ENCODE assay signal across 27 cellular contexts in genomic region chr14:57049848-57050247, GRCh38.
"Had no signal": no experiment of that assay in that cellular context is flagged by ENCODE, and none has a peak within 500 bp of the region (broad histone marks: within the 10 kb centered on the region; RNA-seq: fewer than 3 reads in every experiment).

No MANE protein-coding gene starts in this region.

- DNase-seq: activated CD4-positive, alpha-beta memory T cell treated with anti-CD3 and anti-CD28 coated beads for 36 hours; activated CD4-positive, alpha-beta T cell treated with anti-CD3 and anti-CD28 coated beads for 36 hours; activated CD4-positive, alpha-beta T cell treated with anti-CD3 and anti-CD28 coated beads, Interleukin-2, amount 10 ng/mL, durations not matched to agents 24 days and 14 days; activated CD4-positive, CD25-positive, alpha-beta regulatory T cell; activated CD4-positive, CD25-positive, alpha-beta regulatory T cell treated with anti-CD3 and anti-CD28 coated beads, Interleukin-2, amount 50 U/mL, for 72 hours; activated CD8-positive, alpha-beta memory T cell treated with anti-CD3 and anti-CD28 coated beads, Interleukin-2, amount 10 ng/mL, durations not matched to agents 7 days and 5 days; activated CD8-positive, alpha-beta memory T cell treated with anti-CD3 and anti-CD28 coated beads, Interleukin-2, amount 50 U/mL, for 4 hours; activated CD8-positive, alpha-beta T cell treated with anti-CD3 and anti-CD28 coated beads, Interleukin-2, amount 10 ng/mL, durations not matched to agents 7 days and 5 days; activated gamma-delta T cell; activated naive CD4-positive, alpha-beta T cell; activated naive CD4-positive, alpha-beta T cell treated with anti-CD3 and anti-CD28 coated beads, Interleukin-2, amount 10 ng/mL, durations not matched to agents 7 days and 5 days; activated naive CD8-positive, alpha-beta T cell treated with anti-CD3 and anti-CD28 coated beads, Interleukin-2, amount 10 ng/mL, durations not matched to agents 7 days and 5 days; activated T-cell treated with anti-CD3 and anti-CD28 coated beads, Interleukin-2, amount 50 U/mL, for 1 hour; activated T-cell treated with anti-CD3 and anti-CD28 coated beads, Interleukin-2, amount 50 U/mL, for 48 hours; dorsolateral prefrontal cortex; effector memory CD8-positive, alpha-beta T cell; esophagus squamous epithelium; foreskin melanocyte; heart right ventricle; T-helper 2 cell had no signal

- H3K36me3 ChIP-seq: ascending aorta, breast epithelium, cardiac muscle cell, esophagus squamous epithelium, gastroesophageal sphincter, heart right ventricle had no signal

- H3K9me3 ChIP-seq: ascending aorta, breast epithelium, esophagus squamous epithelium, gastroesophageal sphincter, heart right ventricle had no signal

- H3K27me3 ChIP-seq: ascending aorta, breast epithelium, hepatocyte had no signal

- H3K4me3 ChIP-seq: ascending aorta, breast epithelium, cardiac muscle cell, coronary artery, dorsolateral prefrontal cortex, esophagus squamous epithelium, gastroesophageal sphincter, heart right ventricle, hepatocyte had no signal

- H3K27ac ChIP-seq: ascending aorta, breast epithelium, cardiac muscle cell, coronary artery, dorsolateral prefrontal cortex, epithelial cell of prostate, esophagus squamous epithelium, gastroesophageal sphincter, heart right ventricle, hepatocyte had no signal

- H3K4me1 ChIP-seq: ascending aorta, breast epithelium, esophagus squamous epithelium, gastroesophageal sphincter, heart right ventricle had no signal
